ENCODE assay signal across 8 cellular contexts in genomic region chr12:52213541-52214420, GRCh38. TPM values are rescaled to one million over a fixed set of nuclear protein-coding genes. Genes with fewer than 3 reads are reported as not detected.
DNase-seq lines count a peak whose midpoint lies in the region; TF ChIP-seq lines count a peak whose summit lies in the region.

No MANE protein-coding gene starts in this region.

- no TSS peak for BruUV-seq in Calu3 (replicated peaks; lab: Mats Ljungman, UMichigan)

- intact Hi-C loops in Calu3 (cut with micrococcal nuclease; ENCODE audit: unreplicated experiment) (no loop called here), tibial artery (cut with DNase I; ENCODE audit: low total_unique reads) (no loop called here)

- H3K27me3 ChIP-seq in fibroblast of lung (ENCODE audit: control insufficient read depth, insufficient read depth, low read length) (no peaks in the 10 kb centered on the region), tibial artery (no peaks in the 10 kb centered on the region)

- DNase-seq in Calu3 (peak; percentile 93), HFF-Myc (ENCODE audit: extremely low read depth, low read depth) (no peak), NOMO-1 treated with DMSO at 0.1 percent for 48 hours (lab: John Stamatoyannopoulos, UW; ENCODE audit: unreplicated experiment) (peak; percentile 60), fibroblast of lung (ENCODE audit: low read depth in 2 of 2) (peak; percentile 66 to 78), neural crest cell (ENCODE audit: low read depth, low spot score) (peak; percentile 83), tibial artery (peak; percentile 65 to 84), NCI-H2171 treated with DMSO at 0.1 percent for 48 hours (lab: John Stamatoyannopoulos, UW) (no peak)
- peak; percentile 71 for DNase-seq in activated T-cell treated with anti-CD3 and anti-CD28 coated beads, Interleukin-2, amount 50 U/mL, for 24 hours

- H3K4me2 ChIP-seq in fibroblast of lung (ENCODE audit: extremely low read depth, insufficient read depth, low read length) = no peak overlapping the region

- no peak overlapping the region for H3K27ac ChIP-seq in fibroblast of lung (ENCODE audit: insufficient read depth, low read length)
- no peak overlapping the region for H3K27ac ChIP-seq in tibial artery

- H3K9ac ChIP-seq in fibroblast of lung (ENCODE audit: insufficient read depth, low read length) = no peak overlapping the region

- no peak overlapping the region for H2AFZ ChIP-seq in fibroblast of lung (ENCODE audit: low read length)

- peaks cover 54% of the 10 kb centered on the region for H3K4me1 Mint-ChIP-seq in Calu3 (ENCODE audit: low read depth, unreplicated experiment)
- no peaks in the 10 kb centered on the region for H3K4me1 Mint-ChIP-seq in activated T-cell treated with anti-CD3 and anti-CD28 coated beads, Interleukin-2, amount 50 U/mL, for 24 hours (ENCODE audit: low read depth)
- no peaks in the 10 kb centered on the region for H3K4me1 Mint-ChIP-seq in neural crest cell

- no peaks in the 10 kb centered on the region for H3K36me3 ChIP-seq in fibroblast of lung (ENCODE audit: control insufficient read depth, insufficient read depth, low read length)
- H3K36me3 ChIP-seq in tibial artery = no peaks in the 10 kb centered on the region

- H3K4me1 ChIP-seq in fibroblast of lung (ENCODE audit: control insufficient read depth, extremely low read depth, insufficient read depth, low read length) (peaks cover 6% of the 10 kb centered on the region), tibial artery (peaks cover 0 to 36% (median 12%) of the 10 kb centered on the region in 4 donors)

- no peaks in the 10 kb centered on the region for H3K27me3 Mint-ChIP-seq in Calu3 (ENCODE audit: unreplicated experiment)
- H3K27me3 Mint-ChIP-seq in activated T-cell treated with anti-CD3 and anti-CD28 coated beads, Interleukin-2, amount 50 U/mL, for 24 hours = peaks cover 21% of the 10 kb centered on the region
- H3K27me3 Mint-ChIP-seq in neural crest cell (ENCODE audit: low read depth) = peaks cover 4% of the 10 kb centered on the region

- peak; percentile 93 for TF ChIP-seq CTCF in Calu3 (IDR thresholded peaks at IDR 0.05; ENCODE audit: unreplicated experiment)
- peak; percentile 100 for TF ChIP-seq CTCF in HFF-Myc (IDR thresholded peaks at IDR 0.05; ENCODE audit: low read depth, low read length, missing control alignments)
- peak; percentile 95 to 98 for TF ChIP-seq CTCF in fibroblast of lung (conservative IDR thresholded peaks at IDR 0.05 in 1 of 2, IDR thresholded peaks at IDR 0.05 in 1 of 2; ENCODE audit: low read depth in 1 of 2, low read length in 2 of 2)
- peak; percentile 83 for TF ChIP-seq CTCF in neural crest cell (conservative IDR thresholded peaks at IDR 0.05)
- peak; percentile 97 to 98 for TF ChIP-seq CTCF in tibial artery (IDR thresholded peaks at IDR 0.05)

- H3K4me3 ChIP-seq in HFF-Myc (replicated peaks; ENCODE audit: low read depth, low read length) (no peak overlapping the region), fibroblast of lung (replicated peaks in 1 of 4; ENCODE audit: control extremely low read depth in 1 of 4, insufficient read depth in 1 of 4, low read depth in 3 of 4, low read length in 4 of 4) (no peak overlapping the region), tibial artery (no peak overlapping the region)

- H3K79me2 ChIP-seq in fibroblast of lung (ENCODE audit: control insufficient read depth, insufficient read depth, low read length) = no peaks in the 10 kb centered on the region

- H3K36me3 Mint-ChIP-seq in Calu3 (ENCODE audit: insufficient read depth, unreplicated experiment) (peaks cover 24% of the 10 kb centered on the region), neural crest cell (ENCODE audit: low read depth) (no peaks in the 10 kb centered on the region)
- no peaks in the 10 kb centered on the region for H3K36me3 Mint-ChIP-seq in activated T-cell treated with anti-CD3 and anti-CD28 coated beads, Interleukin-2, amount 50 U/mL, for 24 hours (ENCODE audit: low read depth)

- CTCF ChIA-PET in Calu3 (lab: Charles Lee) = interaction anchor here (0.7 to 2.3 kb wide), 6 partner anchors 22 to 114 kb away, joined by 3 to 9 read pairs (median 6); partner anchors contain the start of gene KRT80

- H3K9me3 Mint-ChIP-seq in Calu3 (ENCODE audit: low read depth, unreplicated experiment) (no peaks in the 10 kb centered on the region), neural crest cell (no peaks in the 10 kb centered on the region)
- H3K9me3 Mint-ChIP-seq in activated T-cell treated with anti-CD3 and anti-CD28 coated beads, Interleukin-2, amount 50 U/mL, for 24 hours = no peaks in the 10 kb centered on the region

- H3K9me3 ChIP-seq in fibroblast of lung (ENCODE audit: control insufficient read depth, insufficient read depth, low read depth, low read length) (no peaks in the 10 kb centered on the region), tibial artery (no peaks in the 10 kb centered on the region)

- H4K20me1 ChIP-seq in fibroblast of lung (ENCODE audit: control insufficient read depth, extremely low read depth, insufficient read depth, low read length) = no peaks in the 10 kb centered on the region

- H3K27ac Mint-ChIP-seq in Calu3 (ENCODE audit: unreplicated experiment) (peak overlapping the region; percentile 98), neural crest cell (ENCODE audit: unreplicated experiment) (no peak overlapping the region)
- H3K27ac Mint-ChIP-seq in activated T-cell treated with anti-CD3 and anti-CD28 coated beads, Interleukin-2, amount 50 U/mL, for 24 hours = no peak overlapping the region

- H3K4me3 Mint-ChIP-seq in Calu3 (ENCODE audit: low read depth, unreplicated experiment) (no peak overlapping the region), neural crest cell (no peak overlapping the region)
- no peak overlapping the region for H3K4me3 Mint-ChIP-seq in activated T-cell treated with anti-CD3 and anti-CD28 coated beads, Interleukin-2, amount 50 U/mL, for 24 hours

RNA-seq across cellular contexts. Expression of gene KRT7, which starts 19.3 kb away (rescaled TPM):
- total RNA-seq in Calu3 (2022) (2,370 and 2,828 TPM in 2 replicates), fibroblast of lung (3.1 and 3.5 TPM in 2 replicates), neural crest cell (not detected in 2 replicates)
- 3.1 and 8.6 TPM in 2 replicates for polyA plus RNA-seq in fibroblast of lung
- polyA plus RNA-seq in fibroblast of lung (2012) = 2.6 and 11.8 TPM in 2 replicates
- 25.5 and 29.2 TPM in 2 replicates for polyA minus RNA-seq in fibroblast of lung (ENCODE audit: low replicate concordance)

RNA-seq across cellular contexts. Expression of gene KRT80, which starts 22.0 kb away (rescaled TPM):
- 32.7 and 45.5 TPM in 2 replicates for total RNA-seq in Calu3 (2022)
- under 0.01 and 0.17 TPM in 2 replicates for total RNA-seq in fibroblast of lung
- polyA plus RNA-seq in fibroblast of lung = 0.90 and 1.0 TPM in 2 replicates
- 0.83 and 1.1 TPM in 2 replicates for polyA plus RNA-seq in fibroblast of lung (2012)
- 0.89 and 1.5 TPM in 2 replicates for polyA minus RNA-seq in fibroblast of lung (ENCODE audit: low replicate concordance)
- total RNA-seq in neural crest cell = not detected in 2 replicates

Comparison
In these comparisons a context has a peak if more than half of its experiments do, and no peak if none do; other contexts are left out.
1. DNase-seq: peak in Calu3 (single experiment), NOMO-1 treated with DMSO at 0.1 percent for 48 hours (single experiment), activated T-cell treated with anti-CD3 and anti-CD28 coated beads, Interleukin-2, amount 50 U/mL, for 24 hours (single experiment), fibroblast of lung (2 of 2), neural crest cell (single experiment) and tibial artery (2 of 2); none in HFF-Myc (single experiment) and NCI-H2171 treated with DMSO at 0.1 percent for 48 hours (single experiment).
2. RNA of gene KRT7, which starts 19.3 kb away (total RNA-seq): 2,370 to 2,828 TPM in Calu3; 3.1 to 3.5 TPM in fibroblast of lung and not detected in neural crest cell; every median in the first group is over 100 times any median in the second.
3. RNA of gene KRT80, which starts 22.0 kb away (total RNA-seq): 32.7 to 45.5 TPM in Calu3; under 0.01 to 0.17 TPM in fibroblast of lung and not detected in neural crest cell; every median in the first group is over 10 times any median in the second.
4. Peak in every context shown above with its lines, with median percentiles within 50 percentile points of each other: CTCF ChIP-seq.